In the genomic region with DNA sequence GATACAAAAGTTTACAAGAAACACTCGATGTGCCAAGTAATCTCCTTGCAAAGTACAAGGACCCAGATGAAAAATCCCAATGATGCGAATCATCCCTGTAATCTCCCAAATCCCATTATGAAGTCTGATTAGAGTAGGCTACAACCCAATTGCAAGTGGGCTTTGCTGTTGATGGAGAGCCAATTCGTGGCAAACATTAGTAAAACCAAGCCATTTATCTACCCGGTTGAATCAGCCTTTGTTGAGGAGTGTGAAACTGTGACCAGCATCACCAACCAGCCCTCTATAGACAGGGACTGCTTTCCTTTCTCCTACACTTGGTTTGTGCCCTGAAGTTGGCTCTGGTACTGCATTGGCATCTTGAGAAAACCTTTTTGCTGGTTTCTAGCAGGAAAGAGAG, we compare ENCODE assay signal across 1 cellular context.
TF ChIP-seq lines count a peak whose summit lies in the region.

No MANE protein-coding gene starts in this region.

TF ChIP-seq in GM23338, 12 proteins besides CTCF, POLR2A, EP300 and RAD21 (continued from another document):
- TF ChIP-seq, protein P1, sequence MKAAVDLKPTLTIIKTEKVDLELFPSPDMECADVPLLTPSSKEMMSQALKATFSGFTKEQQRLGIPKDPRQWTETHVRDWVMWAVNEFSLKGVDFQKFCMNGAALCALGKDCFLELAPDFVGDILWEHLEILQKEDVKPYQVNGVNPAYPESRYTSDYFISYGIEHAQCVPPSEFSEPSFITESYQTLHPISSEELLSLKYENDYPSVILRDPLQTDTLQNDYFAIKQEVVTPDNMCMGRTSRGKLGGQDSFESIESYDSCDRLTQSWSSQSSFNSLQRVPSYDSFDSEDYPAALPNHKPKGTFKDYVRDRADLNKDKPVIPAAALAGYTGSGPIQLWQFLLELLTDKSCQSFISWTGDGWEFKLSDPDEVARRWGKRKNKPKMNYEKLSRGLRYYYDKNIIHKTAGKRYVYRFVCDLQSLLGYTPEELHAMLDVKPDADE (IDR thresholded peaks at IDR 0.05), result no peak
- TF ChIP-seq, protein P2, sequence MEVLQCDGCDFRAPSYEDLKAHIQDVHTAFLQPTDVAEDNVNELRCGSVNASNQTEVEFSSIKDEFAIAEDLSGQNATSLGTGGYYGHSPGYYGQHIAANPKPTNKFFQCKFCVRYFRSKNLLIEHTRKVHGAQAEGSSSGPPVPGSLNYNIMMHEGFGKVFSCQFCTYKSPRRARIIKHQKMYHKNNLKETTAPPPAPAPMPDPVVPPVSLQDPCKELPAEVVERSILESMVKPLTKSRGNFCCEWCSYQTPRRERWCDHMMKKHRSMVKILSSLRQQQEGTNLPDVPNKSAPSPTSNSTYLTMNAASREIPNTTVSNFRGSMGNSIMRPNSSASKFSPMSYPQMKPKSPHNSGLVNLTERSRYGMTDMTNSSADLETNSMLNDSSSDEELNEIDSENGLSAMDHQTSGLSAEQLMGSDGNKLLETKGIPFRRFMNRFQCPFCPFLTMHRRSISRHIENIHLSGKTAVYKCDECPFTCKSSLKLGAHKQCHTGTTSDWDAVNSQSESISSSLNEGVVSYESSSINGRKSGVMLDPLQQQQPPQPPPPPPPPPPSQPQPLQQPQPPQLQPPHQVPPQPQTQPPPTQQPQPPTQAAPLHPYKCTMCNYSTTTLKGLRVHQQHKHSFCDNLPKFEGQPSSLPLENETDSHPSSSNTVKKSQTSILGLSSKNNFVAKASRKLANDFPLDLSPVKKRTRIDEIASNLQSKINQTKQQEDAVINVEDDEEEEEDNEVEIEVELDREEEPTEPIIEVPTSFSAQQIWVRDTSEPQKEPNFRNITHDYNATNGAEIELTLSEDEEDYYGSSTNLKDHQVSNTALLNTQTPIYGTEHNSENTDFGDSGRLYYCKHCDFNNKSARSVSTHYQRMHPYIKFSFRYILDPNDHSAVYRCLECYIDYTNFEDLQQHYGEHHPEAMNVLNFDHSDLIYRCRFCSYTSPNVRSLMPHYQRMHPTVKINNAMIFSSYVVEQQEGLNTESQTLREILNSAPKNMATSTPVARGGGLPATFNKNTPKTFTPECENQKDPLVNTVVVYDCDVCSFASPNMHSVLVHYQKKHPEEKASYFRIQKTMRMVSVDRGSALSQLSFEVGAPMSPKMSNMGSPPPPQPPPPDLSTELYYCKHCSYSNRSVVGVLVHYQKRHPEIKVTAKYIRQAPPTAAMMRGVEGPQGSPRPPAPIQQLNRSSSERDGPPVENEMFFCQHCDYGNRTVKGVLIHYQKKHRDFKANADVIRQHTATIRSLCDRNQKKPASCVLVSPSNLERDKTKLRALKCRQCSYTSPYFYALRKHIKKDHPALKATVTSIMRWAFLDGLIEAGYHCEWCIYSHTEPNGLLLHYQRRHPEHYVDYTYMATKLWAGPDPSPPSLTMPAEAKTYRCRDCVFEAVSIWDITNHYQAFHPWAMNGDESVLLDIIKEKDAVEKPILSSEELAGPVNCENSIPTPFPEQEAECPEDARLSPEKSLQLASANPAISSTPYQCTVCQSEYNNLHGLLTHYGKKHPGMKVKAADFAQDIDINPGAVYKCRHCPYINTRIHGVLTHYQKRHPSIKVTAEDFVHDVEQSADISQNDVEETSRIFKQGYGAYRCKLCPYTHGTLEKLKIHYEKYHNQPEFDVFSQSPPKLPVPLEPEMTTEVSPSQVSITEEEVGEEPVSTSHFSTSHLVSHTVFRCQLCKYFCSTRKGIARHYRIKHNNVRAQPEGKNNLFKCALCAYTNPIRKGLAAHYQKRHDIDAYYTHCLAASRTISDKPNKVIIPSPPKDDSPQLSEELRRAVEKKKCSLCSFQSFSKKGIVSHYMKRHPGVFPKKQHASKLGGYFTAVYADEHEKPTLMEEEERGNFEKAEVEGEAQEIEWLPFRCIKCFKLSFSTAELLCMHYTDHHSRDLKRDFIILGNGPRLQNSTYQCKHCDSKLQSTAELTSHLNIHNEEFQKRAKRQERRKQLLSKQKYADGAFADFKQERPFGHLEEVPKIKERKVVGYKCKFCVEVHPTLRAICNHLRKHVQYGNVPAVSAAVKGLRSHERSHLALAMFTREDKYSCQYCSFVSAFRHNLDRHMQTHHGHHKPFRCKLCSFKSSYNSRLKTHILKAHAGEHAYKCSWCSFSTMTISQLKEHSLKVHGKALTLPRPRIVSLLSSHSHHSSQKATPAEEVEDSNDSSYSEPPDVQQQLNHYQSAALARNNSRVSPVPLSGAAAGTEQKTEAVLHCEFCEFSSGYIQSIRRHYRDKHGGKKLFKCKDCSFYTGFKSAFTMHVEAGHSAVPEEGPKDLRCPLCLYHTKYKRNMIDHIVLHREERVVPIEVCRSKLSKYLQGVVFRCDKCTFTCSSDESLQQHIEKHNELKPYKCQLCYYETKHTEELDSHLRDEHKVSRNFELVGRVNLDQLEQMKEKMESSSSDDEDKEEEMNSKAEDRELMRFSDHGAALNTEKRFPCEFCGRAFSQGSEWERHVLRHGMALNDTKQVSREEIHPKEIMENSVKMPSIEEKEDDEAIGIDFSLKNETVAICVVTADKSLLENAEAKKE (CRISPR knock-in tag; IDR thresholded peaks at IDR 0.05), result no peak
- TF ChIP-seq EZH2phosphoT487 (IDR thresholded peaks at IDR 0.05; ENCODE audit: unreplicated experiment), result no peak
